In genomic region chr19:15555759-15556633, GRCh38 we compare ENCODE assay signal across 9 cellular contexts. TPM values are rescaled to one million over a fixed set of nuclear protein-coding genes. Genes with fewer than 3 reads are reported as not detected.
DNase-seq lines count a peak whose midpoint lies in the region; ATAC-seq, FAIRE-seq and TF ChIP-seq lines count a peak whose summit lies in the region.
"Had no signal": no experiment of that assay in that cellular context is flagged by ENCODE, and none has a peak within 500 bp of the region (broad histone marks: within the 10 kb centered on the region; RNA-seq: fewer than 3 reads in every experiment).

No MANE protein-coding gene starts in this region.

- WGBS in H1 (ENCODE audit: extremely low coverage in 1 of 2, insufficient coverage in 1 of 2, insufficient read length in 1 of 2, insufficient replicate concordance in 2 of 2, low coverage in 1 of 2, low lambda C conversion rate in 2 of 2, missing lambda C conversion rate in 1 of 2), 2 experiments: 12% methylated on average over 40 of the region's 49 CpGs; no CpG with 5 or more reads in 1 of the 2 experiments
- WGBS in mesenchymal stem cell: 13% methylated on average over 47 of the region's 49 CpGs

- no peak for TF ChIP-seq POLR2A in H1 (IDR thresholded peaks at IDR 0.05; ENCODE audit: control extremely low read depth in 1 of 2, low read depth in 2 of 2, low read length in 2 of 2)

- H2BK15ac ChIP-seq in H1 (ENCODE audit: low read length) (peak overlapping the region; percentile 88), mesenchymal stem cell (ENCODE audit: low read depth, poor library complexity, severe bottlenecking) (no peak overlapping the region)

- H2BK120ac ChIP-seq in H1 (replicated peaks; ENCODE audit: low read depth, low read length): no peak overlapping the region
- no peak overlapping the region for H2BK120ac ChIP-seq in mesenchymal stem cell (ENCODE audit: low read depth, low read length)

- CTCF ChIA-PET in H1 (lab: Charles Lee; ENCODE audit: partially characterized antibody): interaction anchor here (0.6 to 2.4 kb wide), 22 partner anchors 9 to 982 kb away, joined by 3 to 18 read pairs (median 4); partner anchors contain the start of gene AKAP8L

- peak overlapping the region; percentile 48; the same call in 1 of the 2 replicates for H2BK20ac ChIP-seq in H1 (ENCODE audit: low read length)

- H3K27me3 ChIP-seq in BLaER1 treated with 17β-estradiol and CSF1 and Interleukin-3, amounts not matched to agents 10 nM and 100 nM: no peaks in the 10 kb centered on the region
- H3K27me3 ChIP-seq in H1 (replicated peaks in 1 of 4; ENCODE audit: control insufficient read depth in 3 of 4, extremely low read depth in 1 of 4, insufficient read depth in 3 of 4, low read length in 3 of 4) (peaks cover 0 to 2% (median 0%) of the 10 kb centered on the region in 4 experiments; a peak in 2 of 7 replicates), mesenchymal stem cell (ENCODE audit: control insufficient read depth in 1 of 2, insufficient read depth in 1 of 2, low read length in 2 of 2) (peaks cover 0 to 30% of the 10 kb centered on the region in 2 experiments)

- no peaks in the 10 kb centered on the region for H3K9me3 ChIP-seq in BLaER1 treated with 17β-estradiol and CSF1 and Interleukin-3, amounts not matched to agents 10 nM and 100 nM (replicated peaks in 1 of 11)
- H3K9me3 ChIP-seq in H1 (ENCODE audit: insufficient read depth in 2 of 2, low read depth in 1 of 2, low read length in 1 of 2): peaks cover 12 to 28% of the 10 kb centered on the region in 2 experiments
- H3K9me3 ChIP-seq in mesenchymal stem cell (ENCODE audit: control insufficient read depth, low read length): no peaks in the 10 kb centered on the region

- H3K23ac ChIP-seq in H1 (ENCODE audit: insufficient read length): no peak overlapping the region
- no peak overlapping the region for H3K23ac ChIP-seq in mesenchymal stem cell (ENCODE audit: low read length in 2 of 2)

- no peaks in the 10 kb centered on the region for H4K20me1 ChIP-seq in BLaER1 treated with 17β-estradiol and CSF1 and Interleukin-3, amounts not matched to agents 10 nM and 100 nM
- peaks cover 0 to 1% of the 10 kb centered on the region in 2 experiments for H4K20me1 ChIP-seq in H1 (replicated peaks in 1 of 2; ENCODE audit: control insufficient read depth in 1 of 2, insufficient read depth in 2 of 2, low read length in 2 of 2)

- peak; percentile 96 for DNase-seq in HTR-8/SVneo (ENCODE audit: insufficient read length, low spot score)
- DNase-seq in NOMO-1 treated with DMSO at 0.1 percent for 48 hours (lab: John Stamatoyannopoulos, UW; ENCODE audit: unreplicated experiment): peak; percentile 91
- DNase-seq in activated CD8-positive, alpha-beta memory T cell treated with anti-CD3 and anti-CD28 coated beads for 24 hours: peak; percentile 100
- peak; percentile 77 to 99 for DNase-seq in H1 (ENCODE audit: low read depth in 1 of 2, low spot score in 2 of 2)
- peak; percentile 87 for DNase-seq in mesenchymal stem cell
- peak; percentile 93 for DNase-seq in stimulated activated CD8-positive, alpha-beta memory T cell treated with anti-CD3 and anti-CD28 coated beads, Interleukin-12 subunit alpha, Interleukin-12 subunit beta, amount 100 ng/mL, for 24 hours (ENCODE audit: extremely low read depth)

- peak; percentile 66 for ATAC-seq in GM19438 (IDR thresholded peaks at IDR 0.05; ENCODE audit: low read depth, unreplicated experiment)

- H2AFZ ChIP-seq in H1 (ENCODE audit: low read length): peak overlapping the region; percentile 96
- no peak overlapping the region for H2AFZ ChIP-seq in mesenchymal stem cell (ENCODE audit: low read depth, low read length)

- peak; percentile 88 to 89 for TF ChIP-seq RAD21 in H1 (IDR thresholded peaks at IDR 0.05 in 1 of 2, conservative IDR thresholded peaks at IDR 0.05 in 1 of 2; ENCODE audit: low read depth in 2 of 2, low read length in 2 of 2)

- no peak overlapping the region for H4K91ac ChIP-seq in H1 (replicated peaks; ENCODE audit: insufficient read length, low read length)
- no peak overlapping the region for H4K91ac ChIP-seq in mesenchymal stem cell (ENCODE audit: low read length)

- H3K4me3 ChIP-seq in BLaER1 treated with 17β-estradiol and CSF1 and Interleukin-3, amounts not matched to agents 10 nM and 100 nM: peak overlapping the region; percentile 42 to 66 (median 53)
- H3K4me3 ChIP-seq in H1 (ENCODE audit: extremely low read depth in 1 of 4, insufficient read depth in 2 of 4, low read depth in 3 of 4, low read length in 4 of 4) (peak overlapping the region in 3 of 4 experiments; percentile 33 to 48 (median 37); a peak in 5 of 8 replicates), mesenchymal stem cell (ENCODE audit: insufficient read depth in 1 of 2, low read depth in 1 of 2, low read length in 2 of 2) (peak overlapping the region in 1 of 2 experiments; percentile 69)

- H3K79me2 ChIP-seq in H1 (ENCODE audit: control insufficient read depth in 1 of 2, insufficient read depth in 2 of 2, low read length in 2 of 2): no peaks in the 10 kb centered on the region

- peak overlapping the region in 9 of 11 experiments; percentile 10 to 63 (median 55); a peak in 16 of 22 replicates for H3K27ac ChIP-seq in BLaER1 treated with 17β-estradiol and CSF1 and Interleukin-3, amounts not matched to agents 10 nM and 100 nM
- H3K27ac ChIP-seq in H1 (ENCODE audit: low read depth, low read length) (no peak overlapping the region), mesenchymal stem cell (ENCODE audit: low read length, poor library complexity, severe bottlenecking) (no peak overlapping the region)

- no peaks in the 10 kb centered on the region for H3K79me1 ChIP-seq in H1 (ENCODE audit: low read depth, low read length)
- no peaks in the 10 kb centered on the region for H3K79me1 ChIP-seq in mesenchymal stem cell (replicated peaks; ENCODE audit: low read length, poor library complexity, severe bottlenecking)

- no peak overlapping the region for H4K8ac ChIP-seq in H1 (ENCODE audit: extremely low read depth, insufficient read depth, low read length)
- H4K8ac ChIP-seq in mesenchymal stem cell (ENCODE audit: low read length): no peak overlapping the region

- H2BK5ac ChIP-seq in H1 (ENCODE audit: low read depth, low read length): no peak overlapping the region
- H2BK5ac ChIP-seq in mesenchymal stem cell (ENCODE audit: low read depth, low read length, poor library complexity, severe bottlenecking): no peak overlapping the region

- H3K36me3 ChIP-seq in BLaER1 treated with 17β-estradiol and CSF1 and Interleukin-3, amounts not matched to agents 10 nM and 100 nM: no peaks in the 10 kb centered on the region
- no peaks in the 10 kb centered on the region for H3K36me3 ChIP-seq in H1 (ENCODE audit: control insufficient read depth in 2 of 4, insufficient read depth in 4 of 4, low read length in 3 of 4)
- H3K36me3 ChIP-seq in mesenchymal stem cell (ENCODE audit: control insufficient read depth in 1 of 2, insufficient read depth in 2 of 2, low read depth in 1 of 2, low read length in 2 of 2): no peaks in the 10 kb centered on the region

- peak overlapping the region; percentile 71 to 89 (median 83) for H3K4me2 ChIP-seq in BLaER1 treated with 17β-estradiol and CSF1 and Interleukin-3, amounts not matched to agents 10 nM and 100 nM
- peak overlapping the region; percentile 14 to 65 for H3K4me2 ChIP-seq in H1 (ENCODE audit: insufficient read depth in 1 of 2, low read depth in 2 of 2, low read length in 2 of 2)
- H3K4me2 ChIP-seq in mesenchymal stem cell (ENCODE audit: low read length, poor library complexity, severe bottlenecking): peak overlapping the region; percentile 14

- peak overlapping the region; percentile 91; the same call in 1 of the 2 replicates for H2BK12ac ChIP-seq in H1 (ENCODE audit: low read depth, low read length)
- H2BK12ac ChIP-seq in mesenchymal stem cell (ENCODE audit: low read length in 2 of 2): no peak overlapping the region

- H4K5ac ChIP-seq in H1 (ENCODE audit: insufficient read length, low read depth, low read length): no peak overlapping the region

- H3K14ac ChIP-seq in H1 (ENCODE audit: insufficient read length) (no peak overlapping the region), mesenchymal stem cell (ENCODE audit: low read length in 2 of 2) (no peak overlapping the region)

- no peak for TF ChIP-seq EP300 in H1 (IDR thresholded peaks at IDR 0.05; ENCODE audit: borderline replicate concordance in 1 of 2, low read depth in 2 of 2, low read length in 2 of 2)

- peak; percentile 80 to 91 (median 86) for TF ChIP-seq CTCF in H1 (IDR thresholded peaks at IDR 0.05; ENCODE audit: control extremely low read depth in 1 of 3, insufficient read depth in 1 of 3, low read depth in 1 of 3, low read length in 3 of 3)

- no peaks in the 10 kb centered on the region for H3K23me2 ChIP-seq in H1 (ENCODE audit: low read depth, low read length)

- H3K4me1 ChIP-seq in BLaER1 treated with 17β-estradiol and CSF1 and Interleukin-3, amounts not matched to agents 10 nM and 100 nM: peaks cover 6 to 23% (median 19%) of the 10 kb centered on the region in 10 experiments; a peak in 19 of 20 replicates
- no peaks in the 10 kb centered on the region for H3K4me1 ChIP-seq in H1 (replicated peaks in 1 of 4; ENCODE audit: control insufficient read depth in 3 of 4, insufficient read depth in 4 of 4, low read length in 3 of 4)
- H3K4me1 ChIP-seq in mesenchymal stem cell (ENCODE audit: control insufficient read depth, insufficient read depth, low read depth, low read length): peaks cover 6% of the 10 kb centered on the region

- H3K9ac ChIP-seq in BLaER1 treated with 17β-estradiol and CSF1 and Interleukin-3, amounts not matched to agents 10 nM and 100 nM: peak overlapping the region; percentile 44 to 71 (median 60); a peak in 20 of 22 replicates
- H3K9ac ChIP-seq in H1 (replicated peaks in 1 of 4; ENCODE audit: extremely low read depth in 1 of 4, low read depth in 3 of 4, low read length in 3 of 4) (no peak overlapping the region), mesenchymal stem cell (ENCODE audit: low read length) (peak overlapping the region; percentile 89)

- H3K18ac ChIP-seq in H1 (ENCODE audit: extremely low read depth, low read length) (no peak overlapping the region), mesenchymal stem cell (ENCODE audit: low read depth in 1 of 2, low read length in 2 of 2) (no peak overlapping the region)

- no peak overlapping the region for H3K4ac ChIP-seq in H1 (replicated peaks; ENCODE audit: insufficient read length, low read depth, low read length)
- H3K4ac ChIP-seq in mesenchymal stem cell (ENCODE audit: low read depth in 1 of 2, low read length in 2 of 2): no peak overlapping the region

- no peak overlapping the region for H3K56ac ChIP-seq in H1 (replicated peaks; ENCODE audit: insufficient read length, low read depth, low read length)

- peak; percentile 86 for FAIRE-seq in HTR-8/SVneo (lab: Jason Lieb, UNC)
- FAIRE-seq in H1 (lab: Jason Lieb, UNC): no peak

- H2AK5ac ChIP-seq in H1 (ENCODE audit: low read depth, low read length) (no peak overlapping the region), mesenchymal stem cell (ENCODE audit: low read length, severe bottlenecking) (no peak overlapping the region)

- POLR2A ChIA-PET in H1 (lab: Charles Lee; ENCODE audit: partially characterized antibody): interaction anchor here (1.0 kb wide), 1 partner anchor 137 kb away, joined by 4 read pairs; the partner anchor contains the start of gene AKAP8L

RNA-seq across cellular contexts. Expression of gene CYP4F22, which starts 47.7 kb away (rescaled TPM):
- not detected in 2 replicates for total RNA-seq in H1 (2021; fragmentation: NEBNext Ultra II Directional; extraction: Animal tissue kit (Norgen Biotek cat#: 25700))
- not detected in 2 replicates for polyA plus RNA-seq in H1 (2011; rRNA removed)
- polyA plus RNA-seq in H1 (2011; cell fraction: cytosol; rRNA removed): 0.04 TPM
- polyA plus RNA-seq in H1 (2011; cell fraction: nucleus; rRNA removed): not detected
- not detected in 4 replicates for polyA plus RNA-seq in H1 (2012, experiment 1 of 2)
- polyA plus RNA-seq in H1 (2012, experiment 2 of 2): not detected
- 2.5 TPM for polyA plus RNA-seq in H1 (2013, experiment 1 of 2)
- 2.9 TPM for polyA plus RNA-seq in H1 (2013, experiment 2 of 2)
- polyA minus RNA-seq in H1 (2011; rRNA and poly(A)+ RNA removed): 0.07 TPM in 1 of 2 replicates, not detected in the other
- not detected for polyA minus RNA-seq in H1 (2011; cell fraction: cytosol; rRNA and poly(A)+ RNA removed)
- not detected for polyA minus RNA-seq in H1 (2011; cell fraction: nucleus; rRNA and poly(A)+ RNA removed)
- polyA plus RNA-seq in mesenchymal stem cell (2013, experiment 1 of 2): not detected
- polyA plus RNA-seq in mesenchymal stem cell (2013, experiment 2 of 2): not detected

RNA-seq across cellular contexts. Expression of gene CYP4F8, which starts 59.0 kb away (rescaled TPM):
- total RNA-seq in H1 (2021; fragmentation: NEBNext Ultra II Directional; extraction: Animal tissue kit (Norgen Biotek cat#: 25700)): not detected in 2 replicates
- not detected in 2 replicates for polyA plus RNA-seq in H1 (2011; rRNA removed)
- not detected for polyA plus RNA-seq in H1 (2011; cell fraction: cytosol; rRNA removed)
- not detected for polyA plus RNA-seq in H1 (2011; cell fraction: nucleus; rRNA removed)
- polyA plus RNA-seq in H1 (2012, experiment 1 of 2): not detected in 4 replicates
- not detected for polyA plus RNA-seq in H1 (2012, experiment 2 of 2)
- polyA plus RNA-seq in H1 (2013, experiment 1 of 2): not detected
- not detected for polyA plus RNA-seq in H1 (2013, experiment 2 of 2)
- polyA minus RNA-seq in H1 (2011; rRNA and poly(A)+ RNA removed): not detected in 2 replicates
- not detected for polyA minus RNA-seq in H1 (2011; cell fraction: cytosol; rRNA and poly(A)+ RNA removed)
- not detected for polyA minus RNA-seq in H1 (2011; cell fraction: nucleus; rRNA and poly(A)+ RNA removed)
- not detected for polyA plus RNA-seq in mesenchymal stem cell (2013, experiment 1 of 2)
- polyA plus RNA-seq in mesenchymal stem cell (2013, experiment 2 of 2): not detected
- total RNA-seq: T-helper 2 cell treated with Interferon-gamma antibody and Interleukin-4, amounts not matched to agents 100 ng/mL and 5 ng/mL, for 36 hours had no signal

Comparison
In these comparisons a context has a peak if more than half of its experiments do, and no peak if none do; other contexts are left out.
1. H3K27ac ChIP-seq: peak in BLaER1 treated with 17β-estradiol and CSF1 and Interleukin-3, amounts not matched to agents 10 nM and 100 nM (9 of 11); none in H1 (single experiment) and mesenchymal stem cell (single experiment).
2. H3K4me2 ChIP-seq: peak in every context shown above with its lines; median percentile 83 in BLaER1 treated with 17β-estradiol and CSF1 and Interleukin-3, amounts not matched to agents 10 nM and 100 nM; 40 in H1; 14 in mesenchymal stem cell.
3. H3K9ac ChIP-seq: peak in BLaER1 treated with 17β-estradiol and CSF1 and Interleukin-3, amounts not matched to agents 10 nM and 100 nM (11 of 11) and mesenchymal stem cell (single experiment); none in H1 (0 of 4).
4. Peak in every context shown above with its lines, with median percentiles within 50 percentile points of each other: DNase-seq.